1 cellular context compared by ENCODE assay signal in the genomic region with DNA sequence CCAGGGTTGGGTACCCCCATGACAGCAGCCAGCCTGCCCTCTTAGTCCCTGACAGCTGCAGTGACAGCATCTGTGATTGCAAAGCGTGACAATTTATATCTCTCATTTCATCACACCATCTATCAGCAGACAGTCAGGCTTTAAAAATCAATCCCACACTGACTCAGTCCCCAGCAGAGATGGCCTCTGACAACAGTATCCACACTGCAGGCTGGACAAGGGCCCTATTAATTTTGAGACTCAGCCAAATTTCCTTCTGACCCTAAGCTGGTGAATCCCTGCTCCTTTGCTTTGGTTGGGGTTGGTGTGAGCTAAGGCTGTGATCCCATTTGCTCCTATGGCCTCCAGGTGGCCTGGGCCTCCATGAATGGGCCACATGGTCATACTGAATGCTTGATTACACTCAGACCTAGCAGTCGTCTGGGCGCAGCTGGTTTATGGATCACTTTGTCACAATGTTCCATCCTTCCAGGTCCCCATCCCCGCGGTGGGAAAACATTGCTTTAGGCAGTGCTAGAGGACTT.
TF ChIP-seq lines count a peak whose summit lies in the region.

No MANE protein-coding gene starts in this region.

TF ChIP-seq in IMR-90, 13 proteins besides CTCF, POLR2A, EP300 and RAD21:
- no peak for TF ChIP-seq MAFK (IDR thresholded peaks at IDR 0.05; ENCODE audit: low read depth, low read length)
- no peak for TF ChIP-seq MAZ (IDR thresholded peaks at IDR 0.05; ENCODE audit: borderline replicate concordance, low read depth, low read length)
- TF ChIP-seq MXI1 (IDR thresholded peaks at IDR 0.05; ENCODE audit: borderline replicate concordance, low read depth, low read length) = no peak
- no peak for TF ChIP-seq RFX5 (IDR thresholded peaks at IDR 0.05; ENCODE audit: low read depth, low read length)
- no peak for TF ChIP-seq CHD1 (IDR thresholded peaks at IDR 0.05; ENCODE audit: low read depth, low read length)
- no peak for TF ChIP-seq SMC3 (IDR thresholded peaks at IDR 0.05; ENCODE audit: low read depth, low read length)
- no peak for TF ChIP-seq BHLHE40 (IDR thresholded peaks at IDR 0.05; ENCODE audit: low read depth, low read length)
- TF ChIP-seq, protein P1, sequence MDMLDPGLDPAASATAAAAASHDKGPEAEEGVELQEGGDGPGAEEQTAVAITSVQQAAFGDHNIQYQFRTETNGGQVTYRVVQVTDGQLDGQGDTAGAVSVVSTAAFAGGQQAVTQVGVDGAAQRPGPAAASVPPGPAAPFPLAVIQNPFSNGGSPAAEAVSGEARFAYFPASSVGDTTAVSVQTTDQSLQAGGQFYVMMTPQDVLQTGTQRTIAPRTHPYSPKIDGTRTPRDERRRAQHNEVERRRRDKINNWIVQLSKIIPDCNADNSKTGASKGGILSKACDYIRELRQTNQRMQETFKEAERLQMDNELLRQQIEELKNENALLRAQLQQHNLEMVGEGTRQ (IDR thresholded peaks at IDR 0.05; ENCODE audit: low read depth, low read length) = no peak
- TF ChIP-seq CEBPB (IDR thresholded peaks at IDR 0.05; ENCODE audit: low read depth, low read length) = no peak
- TF ChIP-seq RCOR1 (IDR thresholded peaks at IDR 0.05; ENCODE audit: insufficient replicate concordance, low read length) = no peak
- no peak for TF ChIP-seq NFE2L2 (IDR thresholded peaks at IDR 0.05; ENCODE audit: low read depth, low read length)
- TF ChIP-seq FOS (IDR thresholded peaks at IDR 0.05; ENCODE audit: low read depth, low read length) = no peak
- TF ChIP-seq, protein P2, sequence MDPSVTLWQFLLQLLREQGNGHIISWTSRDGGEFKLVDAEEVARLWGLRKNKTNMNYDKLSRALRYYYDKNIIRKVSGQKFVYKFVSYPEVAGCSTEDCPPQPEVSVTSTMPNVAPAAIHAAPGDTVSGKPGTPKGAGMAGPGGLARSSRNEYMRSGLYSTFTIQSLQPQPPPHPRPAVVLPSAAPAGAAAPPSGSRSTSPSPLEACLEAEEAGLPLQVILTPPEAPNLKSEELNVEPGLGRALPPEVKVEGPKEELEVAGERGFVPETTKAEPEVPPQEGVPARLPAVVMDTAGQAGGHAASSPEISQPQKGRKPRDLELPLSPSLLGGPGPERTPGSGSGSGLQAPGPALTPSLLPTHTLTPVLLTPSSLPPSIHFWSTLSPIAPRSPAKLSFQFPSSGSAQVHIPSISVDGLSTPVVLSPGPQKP (IDR thresholded peaks at IDR 0.05; ENCODE audit: borderline replicate concordance, low read depth, low read length) = no peak
TF ChIP-seq in IMR-90: peak in this region for 0.
